Comparison of ENCODE assay signal across 8 cellular contexts in the genomic region with DNA sequence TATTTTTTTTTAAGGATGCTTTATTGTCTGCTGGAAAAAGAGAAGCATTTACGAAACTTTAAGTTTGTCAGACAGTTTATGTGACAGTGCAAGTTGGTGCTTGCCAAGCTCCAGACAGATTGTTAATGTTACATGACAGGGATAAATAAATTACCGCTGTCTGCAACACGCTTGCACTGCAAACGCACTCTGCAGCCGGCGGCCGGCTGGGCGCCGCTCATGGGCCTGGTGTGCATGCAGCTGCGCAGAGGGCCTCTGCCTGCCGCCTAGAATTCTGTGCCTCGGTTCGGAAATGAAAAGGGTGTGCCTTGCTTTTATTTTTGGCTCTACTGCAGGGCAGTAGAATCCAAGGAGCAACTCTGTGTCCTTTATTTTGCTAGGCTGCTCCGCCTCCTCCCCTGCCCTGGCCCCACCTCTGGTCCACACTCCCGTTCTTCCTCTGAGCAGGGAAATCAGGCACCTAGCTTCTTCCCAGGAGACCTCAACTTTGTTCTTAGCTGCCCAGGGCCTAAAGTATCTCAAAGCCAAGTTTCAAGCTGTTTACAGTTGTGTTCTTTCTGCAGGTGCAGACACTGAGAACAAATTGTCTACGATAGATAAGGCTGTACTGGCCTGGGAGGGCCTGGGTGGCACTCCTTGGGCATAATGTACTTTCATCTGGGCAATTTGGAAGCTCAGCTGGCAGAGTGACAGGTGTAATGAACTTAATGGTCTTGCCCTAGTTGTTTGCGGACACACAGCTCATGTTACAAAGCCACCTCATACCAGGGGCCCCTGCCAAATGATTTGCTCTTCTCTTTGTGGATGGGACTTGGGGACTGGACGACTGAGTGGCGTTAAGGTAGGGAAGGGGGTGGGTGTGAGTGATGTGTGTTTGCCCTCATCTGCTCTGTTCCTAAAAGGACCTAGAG. TPM values are rescaled to one million over a fixed set of nuclear protein-coding genes. Genes with fewer than 3 reads are reported as not detected.
DNase-seq lines count a peak whose midpoint lies in the region; FAIRE-seq and TF ChIP-seq lines count a peak whose summit lies in the region.

No MANE protein-coding gene starts in this region.

- intact Hi-C loops in colonic mucosa (cut with DNase I), result loop anchor here (5.0 kb wide), 1 partner anchor 145 kb away; no protein-coding TSS in a partner anchor

- no peak overlapping the region for H3K56ac ChIP-seq in mesendoderm (ENCODE audit: low read length)

- H3K23ac ChIP-seq in mesendoderm (ENCODE audit: low read length), result no peak overlapping the region

- H3K9me3 ChIP-seq in BE2C (no peaks in the 10 kb centered on the region), colonic mucosa (no peaks in the 10 kb centered on the region)

- no peaks in the 10 kb centered on the region for H3K79me1 ChIP-seq in mesendoderm (ENCODE audit: low read length)

- no peaks in the 10 kb centered on the region for H3K36me3 ChIP-seq in BE2C
- H3K36me3 ChIP-seq in colonic mucosa, result no peaks in the 10 kb centered on the region
- no peaks in the 10 kb centered on the region for H3K36me3 ChIP-seq in mesendoderm (ENCODE audit: control insufficient read depth, insufficient read depth, low read length)

- H3K4me3 ChIP-seq in BE2C (ENCODE audit: low read depth, low read length) (peak overlapping the region; percentile 41), colonic mucosa (no peak overlapping the region), mesendoderm (ENCODE audit: low read length) (no peak overlapping the region)

- H2BK5ac ChIP-seq in mesendoderm (ENCODE audit: low read length), result no peak overlapping the region

- H3K27me3 ChIP-seq in BE2C (no peaks in the 10 kb centered on the region), colonic mucosa (no peaks in the 10 kb centered on the region), mesendoderm (ENCODE audit: insufficient read depth, low read length, poor library complexity) (no peaks in the 10 kb centered on the region)

- H3K9ac ChIP-seq in colonic mucosa (ENCODE audit: low read depth in 2 of 2, low read length in 2 of 2) (peak overlapping the region; percentile 25 to 56), mesendoderm (ENCODE audit: low read length) (no peak overlapping the region)

- no CpG with 5 or more reads among the region's 19 CpGs for WGBS in mesendoderm (ENCODE audit: extremely low coverage, insufficient coverage, low lambda C conversion rate)

- H2AK5ac ChIP-seq in mesendoderm (ENCODE audit: low read length), result no peak overlapping the region

- peak overlapping the region; percentile 75 for H3K27ac ChIP-seq in colonic mucosa
- no peak overlapping the region for H3K27ac ChIP-seq in mesendoderm (ENCODE audit: low read depth, low read length)

- no peak overlapping the region for H4K8ac ChIP-seq in mesendoderm (ENCODE audit: low read depth, low read length)

- H3K4me1 ChIP-seq in BE2C (peaks cover 30% of the 10 kb centered on the region), colonic mucosa (peaks cover 41% of the 10 kb centered on the region), mesendoderm (ENCODE audit: control insufficient read depth, low read depth, low read length) (no peaks in the 10 kb centered on the region)

- H3K4ac ChIP-seq in mesendoderm (ENCODE audit: low read depth, low read length), result no peak overlapping the region

- peak; percentile 79 for DNase-seq in BE2C
- DNase-seq in NCI-H2081 (lab: John Stamatoyannopoulos, UW), result peak; percentile 49 to 80
- peak; percentile 83 for DNase-seq in colonic mucosa
- peak; percentile 73 for DNase-seq in myocyte (ENCODE audit: low read depth)
- no peak for DNase-seq in effector CD4-positive, alpha-beta T cell
- no peak for DNase-seq in NCI-H82 treated with DMSO at 0.1 percent for 48 hours (lab: John Stamatoyannopoulos, UW; ENCODE audit: unreplicated experiment)
- DNase-seq in GM12892 (ENCODE audit: insufficient read length), result no peak
- DNase-seq in mesendoderm, result no peak

- no peak for FAIRE-seq in GM12892 (lab: Jason Lieb, UNC)

- TF ChIP-seq POLR2A in GM12892 (IDR thresholded peaks at IDR 0.05; ENCODE audit: low read depth, low read length), result no peak

- TF ChIP-seq CTCF in BE2C (IDR thresholded peaks at IDR 0.05; ENCODE audit: low read depth, low read length) (no peak), colonic mucosa (IDR thresholded peaks at IDR 0.05) (no peak)

- no peak overlapping the region for H2BK15ac ChIP-seq in mesendoderm (replicated peaks; ENCODE audit: low read depth)

- H3K79me2 ChIP-seq in mesendoderm (ENCODE audit: control insufficient read depth, insufficient read depth, low read length), result no peaks in the 10 kb centered on the region

- no peak overlapping the region for H4K5ac ChIP-seq in mesendoderm (ENCODE audit: low read length)

- no peak overlapping the region for H3K4me2 ChIP-seq in mesendoderm (ENCODE audit: low read length)

- H2BK120ac ChIP-seq in mesendoderm (ENCODE audit: low read depth, low read length), result no peak overlapping the region

- no peak overlapping the region for H3K18ac ChIP-seq in mesendoderm (ENCODE audit: low read length)

RNA-seq across cellular contexts. Expression of a gene that starts 4.1 kb away (rescaled TPM):
- polyA plus RNA-seq in BE2C (2012; ENCODE audit: insufficient read depth, insufficient read length, low read depth), result 4.0 TPM
- total RNA-seq in colonic mucosa (10 to 100 TPM; 11.7 to 17.0 TPM), myocyte (1.7 TPM in 1 of 2 replicates, not detected in the other)
- polyA plus RNA-seq in myocyte (2012), result 0.42 TPM
- 23.1 TPM for polyA plus RNA-seq in GM12892 (2012; ENCODE audit: missing spikeins)
- 1.5 TPM for polyA plus RNA-seq in mesendoderm (2013, experiment 1 of 2)
- 1.7 TPM for polyA plus RNA-seq in mesendoderm (2013, experiment 2 of 2)

Comparison
In these comparisons a context has a peak if more than half of its experiments do, and no peak if none do; other contexts are left out.
1. DNase-seq: peak in BE2C (single experiment), NCI-H2081 (2 of 2), colonic mucosa (single experiment) and myocyte (single experiment); none in effector CD4-positive, alpha-beta T cell (single experiment), NCI-H82 treated with DMSO at 0.1 percent for 48 hours (single experiment), GM12892 (single experiment) and mesendoderm (single experiment).